Comparison of ENCODE assay signal across 1 cellular context in the genomic region with DNA sequence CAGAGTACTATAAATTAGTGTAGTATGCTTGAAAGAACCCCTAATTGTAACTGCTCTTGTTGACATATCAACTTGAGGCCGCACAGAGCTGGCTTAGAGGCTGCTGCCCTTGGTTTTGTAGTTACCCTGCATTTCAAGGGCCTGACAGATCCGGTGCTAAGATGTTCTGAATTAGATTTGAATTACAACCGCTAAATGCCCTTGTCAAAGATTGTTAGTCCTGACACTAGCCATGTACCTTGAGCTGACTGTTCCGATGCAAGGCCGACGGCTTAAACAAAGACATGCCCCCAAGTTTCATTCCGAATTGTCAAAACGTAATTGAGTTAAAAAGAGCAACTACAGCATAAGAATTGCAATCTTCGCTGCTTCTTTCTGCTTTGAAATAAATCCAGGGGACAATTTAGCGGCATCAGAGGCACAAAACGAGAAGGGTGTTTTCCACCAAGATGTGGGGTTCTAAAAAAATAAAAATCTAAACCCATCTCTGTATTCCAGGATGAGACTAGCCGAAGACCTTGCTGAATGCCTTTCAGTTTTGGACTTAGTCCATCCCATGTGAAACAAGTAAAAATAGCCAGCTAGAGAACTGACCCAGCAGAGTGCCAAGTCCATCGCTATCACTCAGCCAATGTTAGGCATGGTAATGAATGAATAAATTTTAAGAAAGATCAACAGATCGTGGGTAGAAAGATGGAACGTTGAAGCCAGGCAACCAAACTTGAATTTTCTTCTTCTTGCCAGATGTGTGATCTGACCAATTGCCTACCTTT.
TF ChIP-seq lines count a peak whose summit lies in the region.

No MANE protein-coding gene starts in this region.

TF ChIP-seq in GM23338, 12 proteins besides CTCF, POLR2A, EP300 and RAD21 (continued from another document):
- TF ChIP-seq ZNF331 (CRISPR knock-in tag; IDR thresholded peaks at IDR 0.05; ENCODE audit: low read depth): no peak
- no peak for TF ChIP-seq NANOG (IDR thresholded peaks at IDR 0.05; ENCODE audit: borderline replicate concordance)
- TF ChIP-seq JUNB (IDR thresholded peaks at IDR 0.05; ENCODE audit: unreplicated experiment): no peak
- no peak for TF ChIP-seq STAT1 (IDR thresholded peaks at IDR 0.05; ENCODE audit: unreplicated experiment)
- no peak for TF ChIP-seq EZH2 (IDR thresholded peaks at IDR 0.05; ENCODE audit: low read depth, unreplicated experiment)
- TF ChIP-seq, protein P1, sequence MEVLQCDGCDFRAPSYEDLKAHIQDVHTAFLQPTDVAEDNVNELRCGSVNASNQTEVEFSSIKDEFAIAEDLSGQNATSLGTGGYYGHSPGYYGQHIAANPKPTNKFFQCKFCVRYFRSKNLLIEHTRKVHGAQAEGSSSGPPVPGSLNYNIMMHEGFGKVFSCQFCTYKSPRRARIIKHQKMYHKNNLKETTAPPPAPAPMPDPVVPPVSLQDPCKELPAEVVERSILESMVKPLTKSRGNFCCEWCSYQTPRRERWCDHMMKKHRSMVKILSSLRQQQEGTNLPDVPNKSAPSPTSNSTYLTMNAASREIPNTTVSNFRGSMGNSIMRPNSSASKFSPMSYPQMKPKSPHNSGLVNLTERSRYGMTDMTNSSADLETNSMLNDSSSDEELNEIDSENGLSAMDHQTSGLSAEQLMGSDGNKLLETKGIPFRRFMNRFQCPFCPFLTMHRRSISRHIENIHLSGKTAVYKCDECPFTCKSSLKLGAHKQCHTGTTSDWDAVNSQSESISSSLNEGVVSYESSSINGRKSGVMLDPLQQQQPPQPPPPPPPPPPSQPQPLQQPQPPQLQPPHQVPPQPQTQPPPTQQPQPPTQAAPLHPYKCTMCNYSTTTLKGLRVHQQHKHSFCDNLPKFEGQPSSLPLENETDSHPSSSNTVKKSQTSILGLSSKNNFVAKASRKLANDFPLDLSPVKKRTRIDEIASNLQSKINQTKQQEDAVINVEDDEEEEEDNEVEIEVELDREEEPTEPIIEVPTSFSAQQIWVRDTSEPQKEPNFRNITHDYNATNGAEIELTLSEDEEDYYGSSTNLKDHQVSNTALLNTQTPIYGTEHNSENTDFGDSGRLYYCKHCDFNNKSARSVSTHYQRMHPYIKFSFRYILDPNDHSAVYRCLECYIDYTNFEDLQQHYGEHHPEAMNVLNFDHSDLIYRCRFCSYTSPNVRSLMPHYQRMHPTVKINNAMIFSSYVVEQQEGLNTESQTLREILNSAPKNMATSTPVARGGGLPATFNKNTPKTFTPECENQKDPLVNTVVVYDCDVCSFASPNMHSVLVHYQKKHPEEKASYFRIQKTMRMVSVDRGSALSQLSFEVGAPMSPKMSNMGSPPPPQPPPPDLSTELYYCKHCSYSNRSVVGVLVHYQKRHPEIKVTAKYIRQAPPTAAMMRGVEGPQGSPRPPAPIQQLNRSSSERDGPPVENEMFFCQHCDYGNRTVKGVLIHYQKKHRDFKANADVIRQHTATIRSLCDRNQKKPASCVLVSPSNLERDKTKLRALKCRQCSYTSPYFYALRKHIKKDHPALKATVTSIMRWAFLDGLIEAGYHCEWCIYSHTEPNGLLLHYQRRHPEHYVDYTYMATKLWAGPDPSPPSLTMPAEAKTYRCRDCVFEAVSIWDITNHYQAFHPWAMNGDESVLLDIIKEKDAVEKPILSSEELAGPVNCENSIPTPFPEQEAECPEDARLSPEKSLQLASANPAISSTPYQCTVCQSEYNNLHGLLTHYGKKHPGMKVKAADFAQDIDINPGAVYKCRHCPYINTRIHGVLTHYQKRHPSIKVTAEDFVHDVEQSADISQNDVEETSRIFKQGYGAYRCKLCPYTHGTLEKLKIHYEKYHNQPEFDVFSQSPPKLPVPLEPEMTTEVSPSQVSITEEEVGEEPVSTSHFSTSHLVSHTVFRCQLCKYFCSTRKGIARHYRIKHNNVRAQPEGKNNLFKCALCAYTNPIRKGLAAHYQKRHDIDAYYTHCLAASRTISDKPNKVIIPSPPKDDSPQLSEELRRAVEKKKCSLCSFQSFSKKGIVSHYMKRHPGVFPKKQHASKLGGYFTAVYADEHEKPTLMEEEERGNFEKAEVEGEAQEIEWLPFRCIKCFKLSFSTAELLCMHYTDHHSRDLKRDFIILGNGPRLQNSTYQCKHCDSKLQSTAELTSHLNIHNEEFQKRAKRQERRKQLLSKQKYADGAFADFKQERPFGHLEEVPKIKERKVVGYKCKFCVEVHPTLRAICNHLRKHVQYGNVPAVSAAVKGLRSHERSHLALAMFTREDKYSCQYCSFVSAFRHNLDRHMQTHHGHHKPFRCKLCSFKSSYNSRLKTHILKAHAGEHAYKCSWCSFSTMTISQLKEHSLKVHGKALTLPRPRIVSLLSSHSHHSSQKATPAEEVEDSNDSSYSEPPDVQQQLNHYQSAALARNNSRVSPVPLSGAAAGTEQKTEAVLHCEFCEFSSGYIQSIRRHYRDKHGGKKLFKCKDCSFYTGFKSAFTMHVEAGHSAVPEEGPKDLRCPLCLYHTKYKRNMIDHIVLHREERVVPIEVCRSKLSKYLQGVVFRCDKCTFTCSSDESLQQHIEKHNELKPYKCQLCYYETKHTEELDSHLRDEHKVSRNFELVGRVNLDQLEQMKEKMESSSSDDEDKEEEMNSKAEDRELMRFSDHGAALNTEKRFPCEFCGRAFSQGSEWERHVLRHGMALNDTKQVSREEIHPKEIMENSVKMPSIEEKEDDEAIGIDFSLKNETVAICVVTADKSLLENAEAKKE (CRISPR knock-in tag; IDR thresholded peaks at IDR 0.05): no peak
- TF ChIP-seq, protein P2, sequence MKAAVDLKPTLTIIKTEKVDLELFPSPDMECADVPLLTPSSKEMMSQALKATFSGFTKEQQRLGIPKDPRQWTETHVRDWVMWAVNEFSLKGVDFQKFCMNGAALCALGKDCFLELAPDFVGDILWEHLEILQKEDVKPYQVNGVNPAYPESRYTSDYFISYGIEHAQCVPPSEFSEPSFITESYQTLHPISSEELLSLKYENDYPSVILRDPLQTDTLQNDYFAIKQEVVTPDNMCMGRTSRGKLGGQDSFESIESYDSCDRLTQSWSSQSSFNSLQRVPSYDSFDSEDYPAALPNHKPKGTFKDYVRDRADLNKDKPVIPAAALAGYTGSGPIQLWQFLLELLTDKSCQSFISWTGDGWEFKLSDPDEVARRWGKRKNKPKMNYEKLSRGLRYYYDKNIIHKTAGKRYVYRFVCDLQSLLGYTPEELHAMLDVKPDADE (IDR thresholded peaks at IDR 0.05): no peak
